10 cellular contexts compared by ENCODE assay signal in genomic region chr22:19757140-19757984, GRCh38. TPM values are rescaled to one million over a fixed set of nuclear protein-coding genes. Genes with fewer than 3 reads are reported as not detected.
DNase-seq lines count a peak whose midpoint lies in the region; ATAC-seq and TF ChIP-seq lines count a peak whose summit lies in the region.
"Had no signal": no experiment of that assay in that cellular context is flagged by ENCODE, and none has a peak within 500 bp of the region (broad histone marks: within the 10 kb centered on the region; RNA-seq: fewer than 3 reads in every experiment).

No MANE protein-coding gene starts in this region.

- H3K27me3 Mint-ChIP-seq in CD4-positive, CD25-positive, alpha-beta regulatory T cell: peaks cover 62% of the 10 kb centered on the region
- peaks cover 68% of the 10 kb centered on the region for H3K27me3 Mint-ChIP-seq in activated naive CD8-positive, alpha-beta T cell treated with anti-CD3 and anti-CD28 coated beads, Interleukin-2, amount 50 U/mL, for 24 hours
- H3K27me3 Mint-ChIP-seq in naive thymus-derived CD8-positive, alpha-beta T cell: peaks cover 23 to 80% (median 47%) of the 10 kb centered on the region in 5 donors

- H3K9ac ChIP-seq in KMS-11: no peak overlapping the region; the same call in 1 of the 2 replicates

- peak overlapping the region; percentile 66 to 80 (median 75) for H3K4me3 Mint-ChIP-seq in CD4-positive, CD25-positive, alpha-beta regulatory T cell
- peak overlapping the region; percentile 23 for H3K4me3 Mint-ChIP-seq in activated naive CD8-positive, alpha-beta T cell treated with anti-CD3 and anti-CD28 coated beads, Interleukin-2, amount 50 U/mL, for 24 hours
- peak overlapping the region; percentile 30 to 83 (median 78) for H3K4me3 Mint-ChIP-seq in naive thymus-derived CD8-positive, alpha-beta T cell

- H3K4me3 ChIP-seq in CD4-positive, CD25-positive, alpha-beta regulatory T cell (ENCODE audit: low read depth, low read length): no peak overlapping the region
- H3K4me3 ChIP-seq in KMS-11 (IDR thresholded peaks at IDR 0.05; ENCODE audit: insufficient read depth, low read depth, low read length): no peak overlapping the region
- H3K4me3 ChIP-seq: MG63 had no signal

- no peaks in the 10 kb centered on the region for H3K36me3 Mint-ChIP-seq in CD4-positive, CD25-positive, alpha-beta regulatory T cell
- H3K36me3 Mint-ChIP-seq in activated naive CD8-positive, alpha-beta T cell treated with anti-CD3 and anti-CD28 coated beads, Interleukin-2, amount 50 U/mL, for 24 hours (ENCODE audit: low read depth): peaks cover 2% of the 10 kb centered on the region
- peaks cover 2 to 8% (median 6%) of the 10 kb centered on the region in 3 donors for H3K36me3 Mint-ChIP-seq in naive thymus-derived CD8-positive, alpha-beta T cell

- POLR2A ChIA-PET in naive thymus-derived CD8-positive, alpha-beta T cell (lab: Charles Lee): interaction anchor here (1.0 to 1.1 kb wide), 3 partner anchors 130 to 132 kb away, joined by 3 to 5 read pairs (median 3); no protein-coding TSS in a partner anchor

- H3K4me1 Mint-ChIP-seq in CD4-positive, CD25-positive, alpha-beta regulatory T cell: peaks cover 5 to 39% (median 14%) of the 10 kb centered on the region in 4 donors
- peaks cover 32% of the 10 kb centered on the region for H3K4me1 Mint-ChIP-seq in activated naive CD8-positive, alpha-beta T cell treated with anti-CD3 and anti-CD28 coated beads, Interleukin-2, amount 50 U/mL, for 24 hours
- H3K4me1 Mint-ChIP-seq in naive thymus-derived CD8-positive, alpha-beta T cell: peaks cover 22 to 44% (median 32%) of the 10 kb centered on the region in 4 donors

- peaks cover 5% of the 10 kb centered on the region for H3K27me3 ChIP-seq in CD4-positive, CD25-positive, alpha-beta regulatory T cell (ENCODE audit: control insufficient read depth, insufficient read depth, low read length)
- peaks cover 53% of the 10 kb centered on the region; the same call in 1 of the 2 replicates for H3K27me3 ChIP-seq in KMS-11 (ENCODE audit: insufficient read depth, low read depth)
- H3K27me3 ChIP-seq: MG63 had no signal

- no peak for DNase-seq in CD4-positive, CD25-positive, alpha-beta regulatory T cell
- DNase-seq in activated naive CD8-positive, alpha-beta T cell treated with anti-CD3 and anti-CD28 coated beads, Interleukin-2, amount 50 U/mL, for 24 hours: no peak
- no peak for DNase-seq in naive thymus-derived CD8-positive, alpha-beta T cell
- DNase-seq in NCI-H2107 treated with DMSO at 0.1 percent for 48 hours (lab: John Stamatoyannopoulos, UW; ENCODE audit: unreplicated experiment): no peak
- DNase-seq in NCI-H2029 (lab: John Stamatoyannopoulos, UW): no peak
- no peak for DNase-seq in NCI-H1417 (lab: John Stamatoyannopoulos, UW)
- DNase-seq: left cardiac atrium, MG63 had no signal

- no peaks in the 10 kb centered on the region for H3K79me2 ChIP-seq in KMS-11 (ENCODE audit: insufficient read depth, low read depth)

- H3K4me1 ChIP-seq in CD4-positive, CD25-positive, alpha-beta regulatory T cell (ENCODE audit: control insufficient read depth, insufficient read depth, low read length, poor library complexity, severe bottlenecking): peaks cover 41% of the 10 kb centered on the region
- peaks cover 8% of the 10 kb centered on the region for H3K4me1 ChIP-seq in KMS-11 (ENCODE audit: low read depth, poor library complexity, severe bottlenecking)

- no peak overlapping the region for H3K27ac ChIP-seq in CD4-positive, CD25-positive, alpha-beta regulatory T cell (ENCODE audit: insufficient read depth, low read length, poor library complexity, severe bottlenecking)
- no peak overlapping the region for H3K27ac ChIP-seq in KMS-11

- ATAC-seq in CD4-positive, CD25-positive, alpha-beta regulatory T cell (ENCODE audit: low read depth in 2 of 2): no peak
- no peak for ATAC-seq in activated naive CD8-positive, alpha-beta T cell treated with anti-CD3 and anti-CD28 coated beads, Interleukin-2, amount 50 U/mL, for 24 hours
- no peak for ATAC-seq in naive thymus-derived CD8-positive, alpha-beta T cell
- ATAC-seq in GM21447 (IDR thresholded peaks at IDR 0.05; ENCODE audit: unreplicated experiment): no peak

- H3K9me3 Mint-ChIP-seq in CD4-positive, CD25-positive, alpha-beta regulatory T cell: peaks cover 0 to 3% (median 0%) of the 10 kb centered on the region in 7 donors
- H3K9me3 Mint-ChIP-seq in activated naive CD8-positive, alpha-beta T cell treated with anti-CD3 and anti-CD28 coated beads, Interleukin-2, amount 50 U/mL, for 24 hours: no peaks in the 10 kb centered on the region
- H3K9me3 Mint-ChIP-seq in naive thymus-derived CD8-positive, alpha-beta T cell: no peaks in the 10 kb centered on the region

- peak overlapping the region; percentile 44; the same call in 1 of the 2 replicates for H2AFZ ChIP-seq in KMS-11 (ENCODE audit: low read depth)

- no peak for TF ChIP-seq CTCF in KMS-11 (conservative IDR thresholded peaks at IDR 0.05; ENCODE audit: low read depth, low read length)

- no peaks in the 10 kb centered on the region for H4K20me1 ChIP-seq in KMS-11 (ENCODE audit: insufficient read depth)

- no peaks in the 10 kb centered on the region for H3K9me3 ChIP-seq in CD4-positive, CD25-positive, alpha-beta regulatory T cell (ENCODE audit: control insufficient read depth in 2 of 2, low read length in 2 of 2)
- H3K9me3 ChIP-seq: MG63 had no signal

- no peak overlapping the region for H3K27ac Mint-ChIP-seq in CD4-positive, CD25-positive, alpha-beta regulatory T cell
- no peak overlapping the region for H3K27ac Mint-ChIP-seq in activated naive CD8-positive, alpha-beta T cell treated with anti-CD3 and anti-CD28 coated beads, Interleukin-2, amount 50 U/mL, for 24 hours
- peak overlapping the region in 3 of 10 donors; percentile 19 to 82 (median 37) for H3K27ac Mint-ChIP-seq in naive thymus-derived CD8-positive, alpha-beta T cell

- H3K4me2 ChIP-seq in KMS-11: peak overlapping the region; percentile 63; the same call in 1 of the 2 replicates

- H3K36me3 ChIP-seq in CD4-positive, CD25-positive, alpha-beta regulatory T cell (ENCODE audit: control insufficient read depth, insufficient read depth, low read length): no peaks in the 10 kb centered on the region
- H3K36me3 ChIP-seq in KMS-11 (ENCODE audit: insufficient read depth): no peaks in the 10 kb centered on the region

RNA-seq across cellular contexts. Expression of gene TBX1, which starts 3.2 kb away (rescaled TPM):
- not detected for total RNA-seq in CD4-positive, CD25-positive, alpha-beta regulatory T cell
- not detected for polyA plus RNA-seq in CD4-positive, CD25-positive, alpha-beta regulatory T cell
- total RNA-seq in naive thymus-derived CD8-positive, alpha-beta T cell: not detected
- polyA plus RNA-seq in naive thymus-derived CD8-positive, alpha-beta T cell: not detected

RNA-seq across cellular contexts. Expression of gene GP1BB, which starts 34.0 kb away (rescaled TPM):
- 6.4 TPM for total RNA-seq in CD4-positive, CD25-positive, alpha-beta regulatory T cell
- polyA plus RNA-seq in CD4-positive, CD25-positive, alpha-beta regulatory T cell: not detected
- total RNA-seq in naive thymus-derived CD8-positive, alpha-beta T cell: under 1 TPM in 1 of 2 experiments, not detected in 1; 0.34 TPM
- not detected for polyA plus RNA-seq in naive thymus-derived CD8-positive, alpha-beta T cell
- total RNA-seq: left cardiac atrium had no signal

RNA-seq across cellular contexts. Expression of gene SEPTIN5, which starts 43.1 kb away (rescaled TPM):
- total RNA-seq in CD4-positive, CD25-positive, alpha-beta regulatory T cell: 5.2 TPM
- polyA plus RNA-seq in CD4-positive, CD25-positive, alpha-beta regulatory T cell: not detected
- 1 to 10 TPM in 1 of 2 experiments, under 1 TPM in 1; 0.55 to 1.5 TPM for total RNA-seq in naive thymus-derived CD8-positive, alpha-beta T cell
- under 1 TPM in 1 of 3 donors, not detected in 2; 0.32 TPM for polyA plus RNA-seq in naive thymus-derived CD8-positive, alpha-beta T cell

Comparison
In these comparisons a context has a peak if more than half of its experiments do, and no peak if none do; other contexts are left out.
1. H3K4me3 Mint-ChIP-seq: peak in every context shown above with its lines; median percentile 78 in naive thymus-derived CD8-positive, alpha-beta T cell; 75 in CD4-positive, CD25-positive, alpha-beta regulatory T cell; 23 in activated naive CD8-positive, alpha-beta T cell treated with anti-CD3 and anti-CD28 coated beads, Interleukin-2, amount 50 U/mL, for 24 hours.